33 cellular contexts compared by ENCODE assay signal in the genomic region with DNA sequence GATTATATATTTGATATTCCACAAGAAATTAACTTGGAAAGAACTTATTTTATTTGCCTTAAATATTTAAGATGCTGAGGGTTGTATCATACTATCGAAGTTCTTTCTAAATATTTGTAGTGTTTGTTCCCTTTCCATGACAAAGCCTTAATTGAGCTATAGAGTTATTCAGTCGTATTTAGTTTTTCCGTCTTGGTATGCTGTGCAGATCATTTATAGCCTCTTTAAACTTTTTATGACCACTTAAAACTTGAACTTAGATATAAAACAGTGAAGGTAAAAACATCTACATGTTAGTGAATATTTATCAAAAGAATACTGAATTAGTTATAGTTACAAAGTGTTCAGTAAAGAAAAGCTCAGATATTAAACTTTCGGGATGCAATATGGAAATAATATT.
"Had no signal": no experiment of that assay in that cellular context is flagged by ENCODE, and none has a peak within 500 bp of the region (broad histone marks: within the 10 kb centered on the region; RNA-seq: fewer than 3 reads in every experiment).

No MANE protein-coding gene starts in this region.

- H3K27ac Mint-ChIP-seq: activated CD4-positive, alpha-beta T cell treated with anti-CD3 and anti-CD28 coated beads, Interleukin-2, amount 10 ng/mL, durations not matched to agents 24 days and 14 days; activated CD8-positive, alpha-beta memory T cell treated with anti-CD3 and anti-CD28 coated beads, Interleukin-2, amount 10 ng/mL, durations not matched to agents 7 days and 5 days; activated CD8-positive, alpha-beta T cell treated with anti-CD3 and anti-CD28 coated beads, Interleukin-2, amount 10 ng/mL, durations not matched to agents 7 days and 5 days; activated naive CD4-positive, alpha-beta T cell treated with anti-CD3 and anti-CD28 coated beads for 36 hours; activated T-helper 1 cell treated with anti-CD3 and anti-CD28 coated beads, Interleukin-12 subunit alpha, Interleukin-12 subunit beta, Interleukin-2, Interleukin-4 antibody, amounts not matched to agents 30 ng/mL and 10 ng/mL and 1 ng/mL, durations not matched to agents 14 hours and 24 hours and 36 hours; activated T-helper 2 cell treated with anti-CD3 and anti-CD28 coated beads, Interferon-gamma antibody, Interleukin-2, Interleukin-4, amounts not matched to agents 10 μg/mL and 5 μg/mL and 100 μg/mL, durations not matched to agents 14 hours and 24 hours and 36 hours; T-helper 1 cell treated with Interleukin-12 subunit alpha and Interleukin-12 subunit beta and Interleukin-4 antibody, amounts not matched to agents 30 μg/mL and 1 μg/mL, for 36 hours had no signal

- H3K9me3 ChIP-seq: adrenal gland, body of pancreas, colonic mucosa, esophagus squamous epithelium had no signal

- H3K4me3 Mint-ChIP-seq: activated CD4-positive, alpha-beta memory T cell treated with anti-CD3 and anti-CD28 coated beads for 36 hours; activated CD4-positive, alpha-beta T cell treated with anti-CD3 and anti-CD28 coated beads for 36 hours; activated CD4-positive, alpha-beta T cell treated with anti-CD3 and anti-CD28 coated beads, Interleukin-2, amount 10 ng/mL, durations not matched to agents 24 days and 14 days; activated CD8-positive, alpha-beta memory T cell treated with anti-CD3 and anti-CD28 coated beads, Interleukin-2, amount 10 ng/mL, durations not matched to agents 7 days and 5 days; activated CD8-positive, alpha-beta T cell treated with anti-CD3 and anti-CD28 coated beads, Interleukin-2, amount 10 ng/mL, durations not matched to agents 7 days and 5 days; activated naive CD4-positive, alpha-beta T cell treated with anti-CD3 and anti-CD28 coated beads for 36 hours; activated naive CD4-positive, alpha-beta T cell treated with anti-CD3 and anti-CD28 coated beads, Interleukin-2, amount 50 U/mL, for 24 hours; activated naive CD8-positive, alpha-beta T cell treated with anti-CD3 and anti-CD28 coated beads for 36 hours; activated naive CD8-positive, alpha-beta T cell treated with anti-CD3 and anti-CD28 coated beads, Interleukin-2, amount 50 U/mL, for 24 hours; activated T-helper 1 cell treated with anti-CD3 and anti-CD28 coated beads, Interleukin-12 subunit alpha, Interleukin-12 subunit beta, Interleukin-2, Interleukin-4 antibody, amounts not matched to agents 30 ng/mL and 10 ng/mL and 1 ng/mL, durations not matched to agents 14 hours and 24 hours and 36 hours; T-helper 1 cell treated with Interleukin-12 subunit alpha and Interleukin-12 subunit beta and Interleukin-4 antibody, amounts not matched to agents 30 μg/mL and 1 μg/mL, for 36 hours had no signal

- H3K4me1 ChIP-seq: colonic mucosa had no signal

- DNase-seq: activated CD4-positive, alpha-beta memory T cell treated with anti-CD3 and anti-CD28 coated beads for 36 hours; activated CD4-positive, alpha-beta T cell treated with anti-CD3 and anti-CD28 coated beads for 36 hours; activated CD4-positive, alpha-beta T cell treated with anti-CD3 and anti-CD28 coated beads, Interleukin-2, amount 10 ng/mL, durations not matched to agents 24 days and 14 days; activated CD4-positive, CD25-positive, alpha-beta regulatory T cell; activated CD4-positive, CD25-positive, alpha-beta regulatory T cell treated with anti-CD3 and anti-CD28 coated beads, Interleukin-2, amount 50 U/mL, for 72 hours; activated CD8-positive, alpha-beta memory T cell treated with anti-CD3 and anti-CD28 coated beads, Interleukin-2, amount 10 ng/mL, durations not matched to agents 7 days and 5 days; activated CD8-positive, alpha-beta memory T cell treated with anti-CD3 and anti-CD28 coated beads, Interleukin-2, amount 50 U/mL, for 4 hours; activated CD8-positive, alpha-beta T cell treated with anti-CD3 and anti-CD28 coated beads, Interleukin-2, amount 10 ng/mL, durations not matched to agents 7 days and 5 days; activated effector memory CD4-positive, alpha-beta T cell treated with anti-CD3 and anti-CD28 coated beads, Interleukin-2, amount 50 U/mL, for 16 hours; activated naive CD4-positive, alpha-beta T cell treated with anti-CD3 and anti-CD28 coated beads for 36 hours; activated naive CD8-positive, alpha-beta T cell treated with anti-CD3 and anti-CD28 coated beads for 36 hours; activated naive CD8-positive, alpha-beta T cell treated with anti-CD3 and anti-CD28 coated beads, Interleukin-2, amount 50 U/mL, for 24 hours; activated T-cell treated with anti-CD3 and anti-CD28 coated beads, Interleukin-2, amount 50 U/mL, for 1 hour; activated T-cell treated with anti-CD3 and anti-CD28 coated beads, Interleukin-2, amount 50 U/mL, for 48 hours; adrenal gland; amygdala; aorta; body of pancreas; caudate nucleus; cerebellar nuclear complex; colonic mucosa; effector CD8-positive, alpha-beta T cell; esophagus squamous epithelium; foreskin melanocyte; head of caudate nucleus; T1000 had no signal

- H3K36me3 ChIP-seq: adrenal gland, colonic mucosa, esophagus squamous epithelium had no signal

- H3K4me3 ChIP-seq: adrenal gland, body of pancreas, colonic mucosa, esophagus squamous epithelium had no signal

- ATAC-seq: activated CD4-positive, alpha-beta T cell treated with anti-CD3 and anti-CD28 coated beads for 36 hours; activated CD8-positive, alpha-beta memory T cell treated with anti-CD3 and anti-CD28 coated beads, Interleukin-2, amount 10 ng/mL, durations not matched to agents 7 days and 5 days; activated CD8-positive, alpha-beta T cell treated with anti-CD3 and anti-CD28 coated beads, Interleukin-2, amount 10 ng/mL, durations not matched to agents 7 days and 5 days; activated naive CD8-positive, alpha-beta T cell treated with anti-CD3 and anti-CD28 coated beads, Interleukin-2, amount 50 U/mL, for 24 hours; body of pancreas had no signal

- H3K27me3 Mint-ChIP-seq: activated CD4-positive, alpha-beta memory T cell treated with anti-CD3 and anti-CD28 coated beads for 36 hours; activated CD4-positive, alpha-beta T cell treated with anti-CD3 and anti-CD28 coated beads for 36 hours; activated CD4-positive, alpha-beta T cell treated with anti-CD3 and anti-CD28 coated beads, Interleukin-2, amount 10 ng/mL, durations not matched to agents 24 days and 14 days; activated CD8-positive, alpha-beta memory T cell treated with anti-CD3 and anti-CD28 coated beads, Interleukin-2, amount 10 ng/mL, durations not matched to agents 7 days and 5 days; activated naive CD4-positive, alpha-beta T cell treated with anti-CD3 and anti-CD28 coated beads, Interleukin-2, amount 50 U/mL, for 24 hours; activated naive CD8-positive, alpha-beta T cell treated with anti-CD3 and anti-CD28 coated beads for 36 hours; activated naive CD8-positive, alpha-beta T cell treated with anti-CD3 and anti-CD28 coated beads, Interleukin-2, amount 50 U/mL, for 24 hours had no signal

- H3K27ac ChIP-seq: adrenal gland, body of pancreas, colonic mucosa, epithelial cell of prostate, esophagus squamous epithelium had no signal

- FAIRE-seq: endometrium, endothelial cell of umbilical vein had no signal

- H3K36me3 Mint-ChIP-seq: activated CD4-positive, alpha-beta memory T cell treated with anti-CD3 and anti-CD28 coated beads for 36 hours had no signal

- H3K27me3 ChIP-seq: adrenal gland, body of pancreas, colonic mucosa, esophagus squamous epithelium had no signal

- H3K9me3 Mint-ChIP-seq: activated CD4-positive, alpha-beta memory T cell treated with anti-CD3 and anti-CD28 coated beads for 36 hours; activated naive CD4-positive, alpha-beta T cell treated with anti-CD3 and anti-CD28 coated beads for 36 hours; activated naive CD8-positive, alpha-beta T cell treated with anti-CD3 and anti-CD28 coated beads, Interleukin-2, amount 50 U/mL, for 24 hours; activated T-helper 1 cell treated with anti-CD3 and anti-CD28 coated beads, Interleukin-12 subunit alpha, Interleukin-12 subunit beta, Interleukin-2, Interleukin-4 antibody, amounts not matched to agents 30 ng/mL and 10 ng/mL and 1 ng/mL, durations not matched to agents 14 hours and 24 hours and 36 hours; activated T-helper 2 cell treated with anti-CD3 and anti-CD28 coated beads, Interferon-gamma antibody, Interleukin-2, Interleukin-4, amounts not matched to agents 10 μg/mL and 5 μg/mL and 100 μg/mL, durations not matched to agents 14 hours and 24 hours and 36 hours; T-helper 1 cell treated with Interleukin-12 subunit alpha and Interleukin-12 subunit beta and Interleukin-4 antibody, amounts not matched to agents 30 μg/mL and 1 μg/mL, for 36 hours had no signal
